13 cellular contexts compared by ENCODE assay signal in the genomic region with DNA sequence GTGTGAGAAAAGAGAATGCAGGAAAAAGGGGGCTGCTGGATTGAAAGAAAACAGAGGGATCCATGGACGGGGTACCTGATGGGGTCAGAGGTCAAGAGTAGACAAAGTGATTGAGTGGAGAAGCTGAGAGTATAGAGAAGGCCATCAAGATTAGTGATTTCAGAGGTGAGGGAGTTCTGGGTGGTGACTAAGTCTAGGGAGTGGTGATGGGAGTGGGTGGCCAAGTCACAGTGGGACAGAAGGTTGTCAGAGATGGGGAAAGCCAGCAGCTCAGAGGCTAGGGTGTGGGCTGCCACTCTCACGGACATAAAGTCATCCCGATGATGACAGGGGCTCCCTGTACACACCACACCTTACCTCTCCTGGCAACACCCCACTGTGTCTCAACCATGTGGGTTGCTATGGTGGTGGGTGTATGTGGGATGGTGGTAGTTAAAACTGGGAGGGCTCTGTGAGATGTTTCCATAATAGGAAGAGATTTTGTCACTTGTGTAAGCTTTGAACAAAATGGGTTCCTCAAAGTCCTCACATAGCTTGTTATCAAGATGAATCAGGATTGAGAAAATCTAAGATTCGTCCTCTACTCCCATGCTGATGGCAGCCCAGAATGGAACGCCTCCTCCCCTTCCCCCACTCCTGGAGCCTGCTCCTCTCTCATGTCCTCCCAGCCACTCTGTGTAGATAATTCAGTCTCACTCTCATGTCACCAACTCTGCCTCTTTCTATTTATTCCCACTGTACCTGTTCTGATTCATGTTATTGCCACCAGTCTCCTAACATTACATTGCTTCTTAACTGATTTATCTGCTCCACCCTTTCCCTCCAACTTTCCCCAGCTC. TPM values are rescaled to one million over a fixed set of nuclear protein-coding genes. Genes with fewer than 3 reads are reported as not detected.
DNase-seq lines count a peak whose midpoint lies in the region; ATAC-seq and TF ChIP-seq lines count a peak whose summit lies in the region.
"Had no signal": no experiment of that assay in that cellular context is flagged by ENCODE, and none has a peak within 500 bp of the region (broad histone marks: within the 10 kb centered on the region; RNA-seq: fewer than 3 reads in every experiment).

No MANE protein-coding gene starts in this region.

- no peak overlapping the region for H2BK15ac ChIP-seq in H9 (ENCODE audit: low read depth, low read length)

- no peak overlapping the region for H3K14ac ChIP-seq in H9 (ENCODE audit: insufficient read depth, low read length)

- H4K8ac ChIP-seq in H9 (replicated peaks; ENCODE audit: insufficient read length, low read depth, low read length), result no peak overlapping the region

- no peak overlapping the region for H3K4me3 ChIP-seq in tibial nerve
- H3K4me3 ChIP-seq: cardiac muscle cell had no signal

- no peak overlapping the region for H2BK12ac ChIP-seq in H9 (ENCODE audit: insufficient read length, low read depth, low read length)

- no peak overlapping the region for H3K18ac ChIP-seq in H9 (ENCODE audit: insufficient read length, low read depth, low read length)

- H3K56ac ChIP-seq in H9 (ENCODE audit: insufficient read length, low read depth, low read length), result no peak overlapping the region

- no peak overlapping the region for H3K4me2 ChIP-seq in H9 (ENCODE audit: insufficient read depth, insufficient read length, low read length)

- H3T11ph ChIP-seq in H9 (ENCODE audit: low read length), result no peak overlapping the region

- no peak overlapping the region for H2BK5ac ChIP-seq in H9 (ENCODE audit: insufficient read length, low read length)

- peaks cover 2% of the 10 kb centered on the region for H3K27me3 Mint-ChIP-seq in H9 (ENCODE audit: low read depth)
- peaks cover 2% of the 10 kb centered on the region for H3K27me3 Mint-ChIP-seq in activated CD4-positive, alpha-beta T cell treated with anti-CD3 and anti-CD28 coated beads, Interleukin-2, amount 10 ng/mL, durations not matched to agents 7 days and 5 days

- no peak for TF ChIP-seq POLR2A in tibial nerve (IDR thresholded peaks at IDR 0.05)

- H3K23ac ChIP-seq in H9 (ENCODE audit: insufficient read length, low read depth, low read length), result no peak overlapping the region

- H3K9me3 Mint-ChIP-seq in H9, result no peaks in the 10 kb centered on the region
- no peaks in the 10 kb centered on the region for H3K9me3 Mint-ChIP-seq in activated CD4-positive, alpha-beta T cell treated with anti-CD3 and anti-CD28 coated beads, Interleukin-2, amount 10 ng/mL, durations not matched to agents 7 days and 5 days

- H3K36me3 Mint-ChIP-seq in H9 (ENCODE audit: insufficient read depth in 1 of 3, low read depth in 3 of 3), result peaks cover 0 to 2% (median 0%) of the 10 kb centered on the region in 3 experiments; a peak in 1 of 7 replicates
- no peaks in the 10 kb centered on the region for H3K36me3 Mint-ChIP-seq in activated CD4-positive, alpha-beta T cell treated with anti-CD3 and anti-CD28 coated beads, Interleukin-2, amount 10 ng/mL, durations not matched to agents 7 days and 5 days (ENCODE audit: low read depth)

- H3K4me1 ChIP-seq in H9 (ENCODE audit: insufficient read depth, low read length) (no peaks in the 10 kb centered on the region), tibial nerve (peaks cover 0 to 18% (median 6%) of the 10 kb centered on the region in 4 donors)

- H3K9me3 ChIP-seq in H9 (ENCODE audit: control insufficient read depth, low read depth, low read length), result no peaks in the 10 kb centered on the region
- H3K9me3 ChIP-seq in tibial nerve, result no peaks in the 10 kb centered on the region

- H3K27ac ChIP-seq in H9 (ENCODE audit: insufficient read length, low read depth, low read length), result no peak overlapping the region
- H3K27ac ChIP-seq in tibial nerve, result no peak overlapping the region
- H3K27ac ChIP-seq: cardiac muscle cell, VCaP had no signal

- H3K4ac ChIP-seq in H9 (ENCODE audit: low read depth, low read length), result no peak overlapping the region

- H2AK5ac ChIP-seq in H9 (ENCODE audit: insufficient read length, low read length), result no peak overlapping the region

- H3K27me3 ChIP-seq in H9 (ENCODE audit: insufficient read depth, low read length) (no peaks in the 10 kb centered on the region), tibial nerve (no peaks in the 10 kb centered on the region)

- no CpG with 5 or more reads among the region's 5 CpGs for WGBS in H9 (ENCODE audit: extremely low coverage, insufficient read length, low lambda C conversion rate)
- 85 to 87% methylated on average over 5 of the region's 5 CpGs for WGBS in tibial nerve, 2 donors

- DNase-seq in H9 (no peak), Right ventricle myocardium superior (no peak), mucosa of gallbladder (ENCODE audit: low spot score) (no peak), glomerular visceral epithelial cell (ENCODE audit: extremely low spot score) (no peak), tibial nerve (ENCODE audit: low spot score in 2 of 2) (no peak)
- DNase-seq in activated CD4-positive, alpha-beta T cell treated with anti-CD3 and anti-CD28 coated beads, Interleukin-2, amount 10 ng/mL, durations not matched to agents 7 days and 5 days, result no peak
- DNase-seq in stimulated activated CD8-positive, alpha-beta memory T cell treated with anti-CD3 and anti-CD28 coated beads, Interleukin-15, amount 100 ng/mL, for 48 hours (ENCODE audit: low read depth in 2 of 2), result peak; percentile 67 to 80
- DNase-seq: DMS 273 treated with DMSO at 0.1 percent for 48 hours, NCI-H2227 treated with DMSO at 0.1 percent for 48 hours, occipital lobe, RPMI8226 had no signal

- no peaks in the 10 kb centered on the region for H3K79me2 ChIP-seq in H9 (ENCODE audit: insufficient read depth, low read length)

- no peak overlapping the region for H2BK120ac ChIP-seq in H9 (ENCODE audit: low read depth, low read length, poor library complexity, severe bottlenecking)

- no peaks in the 10 kb centered on the region for H3K79me1 ChIP-seq in H9 (ENCODE audit: insufficient read depth, low read depth, low read length, poor library complexity, severe bottlenecking)

- no peak overlapping the region for H3K4me3 Mint-ChIP-seq in H9
- no peak overlapping the region for H3K4me3 Mint-ChIP-seq in activated CD4-positive, alpha-beta T cell treated with anti-CD3 and anti-CD28 coated beads, Interleukin-2, amount 10 ng/mL, durations not matched to agents 7 days and 5 days

- no peak overlapping the region for H2AFZ ChIP-seq in H9 (ENCODE audit: low read length)

- no peaks in the 10 kb centered on the region for H3K36me3 ChIP-seq in tibial nerve
- H3K36me3 ChIP-seq: cardiac muscle cell had no signal

- no peak overlapping the region for H3K9ac ChIP-seq in H9 (ENCODE audit: extremely low read depth, insufficient read length, low read length)

- H3K27ac Mint-ChIP-seq in H9, result peak overlapping the region in 2 of 3 experiments; percentile 5; a peak in 3 of 7 replicates
- peak overlapping the region; percentile 54 for H3K27ac Mint-ChIP-seq in activated CD4-positive, alpha-beta T cell treated with anti-CD3 and anti-CD28 coated beads, Interleukin-2, amount 10 ng/mL, durations not matched to agents 7 days and 5 days

- no peak overlapping the region for H2BK20ac ChIP-seq in H9 (ENCODE audit: low read depth, low read length, poor library complexity, severe bottlenecking)

- peaks cover 2 to 3% of the 10 kb centered on the region in 2 experiments; a peak in 1 of 4 replicates for H3K4me1 Mint-ChIP-seq in H9
- peaks cover 5% of the 10 kb centered on the region for H3K4me1 Mint-ChIP-seq in activated CD4-positive, alpha-beta T cell treated with anti-CD3 and anti-CD28 coated beads, Interleukin-2, amount 10 ng/mL, durations not matched to agents 7 days and 5 days

- POLR2A ChIA-PET in activated CD4-positive, alpha-beta T cell treated with anti-CD3 and anti-CD28 coated beads, Interleukin-2, amount 10 ng/mL, durations not matched to agents 7 days and 5 days (lab: Charles Lee), result no interaction called here

- H4K5ac ChIP-seq in H9 (ENCODE audit: insufficient read length, low read depth, low read length), result no peak overlapping the region

- peak; percentile 55 for ATAC-seq in Right ventricle myocardium superior (ENCODE audit: poor library complexity)

- no peaks in the 10 kb centered on the region for H4K20me1 ChIP-seq in H9 (ENCODE audit: control insufficient read depth, insufficient read depth, insufficient read length)

- H4K91ac ChIP-seq in H9 (ENCODE audit: insufficient read length, low read depth, low read length), result no peak overlapping the region

- intact Hi-C loops in Right ventricle myocardium superior (cut with DNase I), result no loop called here

- no peaks in the 10 kb centered on the region for H3K23me2 ChIP-seq in H9 (ENCODE audit: insufficient read length, low read depth, low read length, poor library complexity, severe bottlenecking)

- no peak for TF ChIP-seq EP300 in tibial nerve (IDR thresholded peaks at IDR 0.05)

- CTCF ChIA-PET in activated CD4-positive, alpha-beta T cell treated with anti-CD3 and anti-CD28 coated beads, Interleukin-2, amount 10 ng/mL, durations not matched to agents 7 days and 5 days (lab: Charles Lee), result interaction anchor here (1.0 to 2.0 kb wide), 8 partner anchors 9 to 117 kb away, joined by 3 to 8 read pairs (median 4); no protein-coding TSS in a partner anchor

- TF ChIP-seq CTCF in H9 (conservative IDR thresholded peaks at IDR 0.05) (no peak), tibial nerve (IDR thresholded peaks at IDR 0.05) (no peak)

RNA-seq across cellular contexts. Expression of a gene that starts 20.3 kb away (rescaled TPM):
- total RNA-seq in H9 (2021), result 2.3 and 3.2 TPM in 2 replicates
- 10 to 100 TPM; 39.5 to 42.4 TPM for total RNA-seq in activated CD4-positive, alpha-beta T cell treated with anti-CD3 and anti-CD28 coated beads, Interleukin-2, amount 10 ng/mL, durations not matched to agents 7 days and 5 days
- total RNA-seq in Right ventricle myocardium superior, result 16.0 TPM
- total RNA-seq in mucosa of gallbladder, result 184 TPM
- 100 to 1,000 TPM in 2 of 4 donors, 10 to 100 TPM in 2; 66.8 to 124 (median 90.8) TPM for total RNA-seq in tibial nerve

Comparison
In these comparisons a context has a peak if more than half of its experiments do, and no peak if none do; other contexts are left out.
1. DNase-seq: peak in stimulated activated CD8-positive, alpha-beta memory T cell treated with anti-CD3 and anti-CD28 coated beads, Interleukin-15, amount 100 ng/mL, for 48 hours (2 of 2); none in H9 (single experiment), activated CD4-positive, alpha-beta T cell treated with anti-CD3 and anti-CD28 coated beads, Interleukin-2, amount 10 ng/mL, durations not matched to agents 7 days and 5 days (single experiment), Right ventricle myocardium superior (single experiment), mucosa of gallbladder (single experiment), glomerular visceral epithelial cell (single experiment) and tibial nerve (0 of 2).